In genomic region chr19:28537079-28537478, GRCh38 we compare ENCODE assay signal across 38 cellular contexts.
"Had no signal": no experiment of that assay in that cellular context is flagged by ENCODE, and none has a peak within 500 bp of the region (broad histone marks: within the 10 kb centered on the region; RNA-seq: fewer than 3 reads in every experiment).

No MANE protein-coding gene starts in this region.

- H3K4me1 ChIP-seq: adrenal gland, ascending aorta, body of pancreas, breast epithelium, colonic mucosa had no signal

- H3K27me3 ChIP-seq: adrenal gland, ascending aorta, body of pancreas, brain microvascular endothelial cell, breast epithelium, cardiac muscle cell, colonic mucosa had no signal

- H3K36me3 Mint-ChIP-seq: activated naive CD4-positive, alpha-beta T cell treated with anti-CD3 and anti-CD28 coated beads, Interleukin-2, amount 10 ng/mL, durations not matched to agents 7 days and 5 days; activated naive CD4-positive, alpha-beta T cell treated with anti-CD3 and anti-CD28 coated beads, Interleukin-2, amount 50 U/mL, for 72 hours; activated naive CD8-positive, alpha-beta T cell; activated naive CD8-positive, alpha-beta T cell treated with anti-CD3 and anti-CD28 coated beads for 36 hours; activated naive CD8-positive, alpha-beta T cell treated with anti-CD3 and anti-CD28 coated beads, Interleukin-2, amount 10 ng/mL, durations not matched to agents 7 days and 5 days; brain had no signal

- FAIRE-seq: astrocyte, bronchial epithelial cell had no signal

- ATAC-seq: activated naive CD4-positive, alpha-beta T cell treated with anti-CD3 and anti-CD28 coated beads, Interleukin-2, amount 50 U/mL, for 72 hours; activated naive CD8-positive, alpha-beta T cell treated with anti-CD3 and anti-CD28 coated beads, Interleukin-2, amount 50 U/mL, for 24 hours; activated T-cell treated with anti-CD3 and anti-CD28 coated beads, Interleukin-2, amount 50 U/mL, for 72 hours; activated T-helper 17 cell treated with anti-CD3 and anti-CD28 coated beads, Interleukin-2, amount 50 U/mL, for 72 hours; body of pancreas had no signal

- H3K4me1 Mint-ChIP-seq: activated naive CD4-positive, alpha-beta T cell treated with anti-CD3 and anti-CD28 coated beads, Interleukin-2, amount 10 ng/mL, durations not matched to agents 7 days and 5 days; activated naive CD4-positive, alpha-beta T cell treated with anti-CD3 and anti-CD28 coated beads, Interleukin-2, amount 50 U/mL, for 24 hours; activated naive CD8-positive, alpha-beta T cell treated with anti-CD3 and anti-CD28 coated beads for 36 hours; activated naive CD8-positive, alpha-beta T cell treated with anti-CD3 and anti-CD28 coated beads, Interleukin-2, amount 10 ng/mL, durations not matched to agents 7 days and 5 days; activated naive CD8-positive, alpha-beta T cell treated with anti-CD3 and anti-CD28 coated beads, Interleukin-2, amount 50 U/mL, for 24 hours; activated T-helper 17 cell treated with anti-CD3 and anti-CD28 coated beads, Interleukin-2, amount 50 U/mL, for 72 hours; brain; central memory CD8-positive, alpha-beta T cell had no signal

- DNase-seq: activated effector memory CD4-positive, alpha-beta T cell treated with anti-CD3 and anti-CD28 coated beads, Interleukin-2, amount 50 U/mL, for 16 hours; activated effector memory CD4-positive, alpha-beta T cell treated with Interleukin-2 at 50 U/mL for 16 hours; activated gamma-delta T cell; activated gamma-delta T cell treated with Interleukin-2 at 50 U/mL for 16 hours; activated naive CD4-positive, alpha-beta T cell; activated naive CD4-positive, alpha-beta T cell treated with anti-CD3 and anti-CD28 coated beads for 36 hours; activated naive CD4-positive, alpha-beta T cell treated with anti-CD3 and anti-CD28 coated beads, Interleukin-2, amount 10 ng/mL, durations not matched to agents 7 days and 5 days; activated naive CD4-positive, alpha-beta T cell treated with anti-CD3 and anti-CD28 coated beads, Interleukin-2, amount 50 U/mL, for 16 hours; activated naive CD4-positive, alpha-beta T cell treated with Interleukin-2 at 50 U/mL for 16 hours; activated naive CD8-positive, alpha-beta T cell treated with anti-CD3 and anti-CD28 coated beads for 36 hours; activated naive CD8-positive, alpha-beta T cell treated with anti-CD3 and anti-CD28 coated beads, Interleukin-2, amount 10 ng/mL, durations not matched to agents 7 days and 5 days; activated naive CD8-positive, alpha-beta T cell treated with anti-CD3 and anti-CD28 coated beads, Interleukin-2, amount 50 U/mL, for 24 hours; activated T-cell treated with anti-CD3 and anti-CD28 coated beads, Interleukin-2, amount 50 U/mL, for 48 hours; activated T-cell treated with anti-CD3 and anti-CD28 coated beads, Interleukin-2, amount 50 U/mL, for 72 hours; adrenal gland; amniotic stem cell; amygdala; anterior cingulate cortex; aorta; body of pancreas; brain microvascular endothelial cell; caudate nucleus; central memory CD4-positive, alpha-beta T cell; cerebellar nuclear complex; colonic mucosa had no signal

- H3K27ac ChIP-seq: adrenal gland, ascending aorta, body of pancreas, brain microvascular endothelial cell, breast epithelium, cardiac muscle cell, colonic mucosa had no signal

- H3K27me3 Mint-ChIP-seq: activated naive CD4-positive, alpha-beta T cell treated with anti-CD3 and anti-CD28 coated beads, Interleukin-2, amount 10 ng/mL, durations not matched to agents 7 days and 5 days; activated naive CD4-positive, alpha-beta T cell treated with anti-CD3 and anti-CD28 coated beads, Interleukin-2, amount 50 U/mL, for 24 hours; activated naive CD8-positive, alpha-beta T cell; activated naive CD8-positive, alpha-beta T cell treated with anti-CD3 and anti-CD28 coated beads for 36 hours; activated naive CD8-positive, alpha-beta T cell treated with anti-CD3 and anti-CD28 coated beads, Interleukin-2, amount 10 ng/mL, durations not matched to agents 7 days and 5 days; activated naive CD8-positive, alpha-beta T cell treated with anti-CD3 and anti-CD28 coated beads, Interleukin-2, amount 50 U/mL, for 24 hours; activated T-helper 17 cell treated with anti-CD3 and anti-CD28 coated beads, Interleukin-2, amount 50 U/mL, for 72 hours; brain; central memory CD8-positive, alpha-beta T cell had no signal

- H3K4me3 Mint-ChIP-seq: activated naive CD4-positive, alpha-beta T cell treated with anti-CD3 and anti-CD28 coated beads for 36 hours; activated naive CD4-positive, alpha-beta T cell treated with anti-CD3 and anti-CD28 coated beads, Interleukin-2, amount 10 ng/mL, durations not matched to agents 7 days and 5 days; activated naive CD4-positive, alpha-beta T cell treated with anti-CD3 and anti-CD28 coated beads, Interleukin-2, amount 50 U/mL, for 24 hours; activated naive CD8-positive, alpha-beta T cell; activated naive CD8-positive, alpha-beta T cell treated with anti-CD3 and anti-CD28 coated beads for 36 hours; activated naive CD8-positive, alpha-beta T cell treated with anti-CD3 and anti-CD28 coated beads, Interleukin-2, amount 10 ng/mL, durations not matched to agents 7 days and 5 days; activated naive CD8-positive, alpha-beta T cell treated with anti-CD3 and anti-CD28 coated beads, Interleukin-2, amount 50 U/mL, for 24 hours; activated T-cell treated with anti-CD3 and anti-CD28 coated beads, Interleukin-2, amount 50 U/mL, for 72 hours; activated T-helper 1 cell treated with anti-CD3 and anti-CD28 coated beads, Interleukin-12 subunit alpha, Interleukin-12 subunit beta, Interleukin-2, Interleukin-4 antibody, amounts not matched to agents 30 ng/mL and 10 ng/mL and 1 ng/mL, durations not matched to agents 14 hours and 24 hours and 36 hours; activated T-helper 17 cell treated with anti-CD3 and anti-CD28 coated beads, Interleukin-2, amount 50 U/mL, for 72 hours; brain; central memory CD8-positive, alpha-beta T cell had no signal

- H3K36me3 ChIP-seq: adrenal gland, ascending aorta, brain microvascular endothelial cell, breast epithelium, cardiac muscle cell, colonic mucosa had no signal

- H3K4me3 ChIP-seq: adrenal gland, ascending aorta, body of pancreas, breast epithelium, cardiac muscle cell, colonic mucosa had no signal

- H3K9me3 ChIP-seq: ascending aorta, body of pancreas, colonic mucosa had no signal

- H3K27ac Mint-ChIP-seq: activated naive CD4-positive, alpha-beta T cell treated with anti-CD3 and anti-CD28 coated beads for 36 hours; activated naive CD4-positive, alpha-beta T cell treated with anti-CD3 and anti-CD28 coated beads, Interleukin-2, amount 10 ng/mL, durations not matched to agents 7 days and 5 days; activated naive CD4-positive, alpha-beta T cell treated with anti-CD3 and anti-CD28 coated beads, Interleukin-2, amount 50 U/mL, for 24 hours; activated naive CD4-positive, alpha-beta T cell treated with anti-CD3 and anti-CD28 coated beads, Interleukin-2, amount 50 U/mL, for 72 hours; activated naive CD8-positive, alpha-beta T cell; activated naive CD8-positive, alpha-beta T cell treated with anti-CD3 and anti-CD28 coated beads for 36 hours; activated naive CD8-positive, alpha-beta T cell treated with anti-CD3 and anti-CD28 coated beads, Interleukin-2, amount 10 ng/mL, durations not matched to agents 7 days and 5 days; activated naive CD8-positive, alpha-beta T cell treated with anti-CD3 and anti-CD28 coated beads, Interleukin-2, amount 50 U/mL, for 24 hours; activated T-cell treated with anti-CD3 and anti-CD28 coated beads, Interleukin-2, amount 50 U/mL, for 72 hours; activated T-helper 1 cell treated with anti-CD3 and anti-CD28 coated beads, Interleukin-12 subunit alpha, Interleukin-12 subunit beta, Interleukin-2, Interleukin-4 antibody, amounts not matched to agents 30 ng/mL and 10 ng/mL and 1 ng/mL, durations not matched to agents 14 hours and 24 hours and 36 hours; activated T-helper 17 cell treated with anti-CD3 and anti-CD28 coated beads, Interleukin-2, amount 50 U/mL, for 72 hours; activated T-helper 2 cell treated with anti-CD3 and anti-CD28 coated beads, Interferon-gamma antibody, Interleukin-2, Interleukin-4, amounts not matched to agents 10 μg/mL and 5 μg/mL and 100 μg/mL, durations not matched to agents 14 hours and 24 hours and 36 hours; brain had no signal
